Comparison of ENCODE assay signal across 2 cellular contexts in the genomic region with DNA sequence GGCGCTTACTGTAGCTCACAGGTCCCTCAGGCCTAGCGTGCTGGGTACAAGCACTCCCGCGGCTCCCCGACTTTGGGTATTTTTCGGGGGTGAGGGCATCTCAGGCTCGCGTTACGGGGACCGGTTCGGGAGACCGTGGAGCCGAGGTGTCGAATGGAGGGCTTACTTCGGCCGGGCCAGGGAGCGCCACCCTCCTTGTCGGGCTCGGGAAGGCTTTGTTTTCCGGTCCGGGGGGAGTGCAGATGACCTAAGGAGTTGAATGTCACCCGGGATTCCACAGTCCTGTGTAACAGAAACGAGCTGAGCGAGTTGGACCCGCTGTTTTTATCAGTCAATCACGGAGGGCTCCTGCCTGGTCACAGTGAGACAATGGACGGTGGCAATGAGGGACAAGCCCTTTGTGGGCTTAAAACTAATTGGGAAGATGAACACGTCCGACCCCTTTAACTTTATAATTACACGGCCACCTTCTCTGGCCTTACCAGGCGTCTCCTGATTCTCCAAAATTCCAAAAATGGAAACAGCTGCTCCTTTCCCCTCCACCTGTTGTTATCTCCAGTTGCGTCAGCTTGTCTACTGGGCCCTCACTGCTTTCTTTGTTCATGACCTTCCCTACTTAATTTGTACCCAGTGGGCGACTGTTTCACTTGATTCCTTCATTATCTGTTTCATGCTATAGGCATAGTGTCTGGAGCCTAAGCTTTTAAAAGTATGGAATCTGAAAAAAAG.
TF ChIP-seq lines count a peak whose summit lies in the region.

No MANE protein-coding gene starts in this region.

TF ChIP-seq in K562, 482 proteins besides CTCF, POLR2A, EP300 and RAD21 (continued from another document and continues in another):
- TF ChIP-seq, protein P1, sequence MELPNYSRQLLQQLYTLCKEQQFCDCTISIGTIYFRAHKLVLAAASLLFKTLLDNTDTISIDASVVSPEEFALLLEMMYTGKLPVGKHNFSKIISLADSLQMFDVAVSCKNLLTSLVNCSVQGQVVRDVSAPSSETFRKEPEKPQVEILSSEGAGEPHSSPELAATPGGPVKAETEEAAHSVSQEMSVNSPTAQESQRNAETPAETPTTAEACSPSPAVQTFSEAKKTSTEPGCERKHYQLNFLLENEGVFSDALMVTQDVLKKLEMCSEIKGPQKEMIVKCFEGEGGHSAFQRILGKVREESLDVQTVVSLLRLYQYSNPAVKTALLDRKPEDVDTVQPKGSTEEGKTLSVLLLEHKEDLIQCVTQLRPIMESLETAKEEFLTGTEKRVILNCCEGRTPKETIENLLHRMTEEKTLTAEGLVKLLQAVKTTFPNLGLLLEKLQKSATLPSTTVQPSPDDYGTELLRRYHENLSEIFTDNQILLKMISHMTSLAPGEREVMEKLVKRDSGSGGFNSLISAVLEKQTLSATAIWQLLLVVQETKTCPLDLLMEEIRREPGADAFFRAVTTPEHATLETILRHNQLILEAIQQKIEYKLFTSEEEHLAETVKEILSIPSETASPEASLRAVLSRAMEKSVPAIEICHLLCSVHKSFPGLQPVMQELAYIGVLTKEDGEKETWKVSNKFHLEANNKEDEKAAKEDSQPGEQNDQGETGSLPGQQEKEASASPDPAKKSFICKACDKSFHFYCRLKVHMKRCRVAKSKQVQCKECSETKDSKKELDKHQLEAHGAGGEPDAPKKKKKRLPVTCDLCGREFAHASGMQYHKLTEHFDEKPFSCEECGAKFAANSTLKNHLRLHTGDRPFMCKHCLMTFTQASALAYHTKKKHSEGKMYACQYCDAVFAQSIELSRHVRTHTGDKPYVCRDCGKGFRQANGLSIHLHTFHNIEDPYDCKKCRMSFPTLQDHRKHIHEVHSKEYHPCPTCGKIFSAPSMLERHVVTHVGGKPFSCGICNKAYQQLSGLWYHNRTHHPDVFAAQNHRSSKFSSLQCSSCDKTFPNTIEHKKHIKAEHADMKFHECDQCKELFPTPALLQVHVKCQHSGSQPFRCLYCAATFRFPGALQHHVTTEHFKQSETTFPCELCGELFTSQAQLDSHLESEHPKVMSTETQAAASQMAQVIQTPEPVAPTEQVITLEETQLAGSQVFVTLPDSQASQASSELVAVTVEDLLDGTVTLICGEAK (IDR thresholded peaks at IDR 0.05) = no peak
- TF ChIP-seq, protein P1 (CRISPR knock-in tag; IDR thresholded peaks at IDR 0.05) = no peak
- TF ChIP-seq DNMT1 (IDR thresholded peaks at IDR 0.05) (no peak), ESRRA (IDR thresholded peaks at IDR 0.05; ENCODE audit: borderline replicate concordance, low read depth) (0 out of 2 replicates have a peak, but pooled peaks have one; percentile 6), GTF2A2 (tag; IDR thresholded peaks at IDR 0.05) (peak; percentile 35; the same call in 1 of the 2 replicates), SNIP1 (IDR thresholded peaks at IDR 0.05; ENCODE audit: low read depth) (no peak), ZNF79 (CRISPR knock-in tag; IDR thresholded peaks at IDR 0.05; ENCODE audit: low read depth) (no peak), ZNF212 (CRISPR knock-in tag; IDR thresholded peaks at IDR 0.05) (no peak), E2F3 (CRISPR knock-in tag; IDR thresholded peaks at IDR 0.05) (0 out of 2 replicates have a peak, but pooled peaks have one; percentile 52), SOX6 (IDR thresholded peaks at IDR 0.05) (0 out of 2 replicates have a peak, but pooled peaks have one; percentile 3)
- TF ChIP-seq, protein P2, sequence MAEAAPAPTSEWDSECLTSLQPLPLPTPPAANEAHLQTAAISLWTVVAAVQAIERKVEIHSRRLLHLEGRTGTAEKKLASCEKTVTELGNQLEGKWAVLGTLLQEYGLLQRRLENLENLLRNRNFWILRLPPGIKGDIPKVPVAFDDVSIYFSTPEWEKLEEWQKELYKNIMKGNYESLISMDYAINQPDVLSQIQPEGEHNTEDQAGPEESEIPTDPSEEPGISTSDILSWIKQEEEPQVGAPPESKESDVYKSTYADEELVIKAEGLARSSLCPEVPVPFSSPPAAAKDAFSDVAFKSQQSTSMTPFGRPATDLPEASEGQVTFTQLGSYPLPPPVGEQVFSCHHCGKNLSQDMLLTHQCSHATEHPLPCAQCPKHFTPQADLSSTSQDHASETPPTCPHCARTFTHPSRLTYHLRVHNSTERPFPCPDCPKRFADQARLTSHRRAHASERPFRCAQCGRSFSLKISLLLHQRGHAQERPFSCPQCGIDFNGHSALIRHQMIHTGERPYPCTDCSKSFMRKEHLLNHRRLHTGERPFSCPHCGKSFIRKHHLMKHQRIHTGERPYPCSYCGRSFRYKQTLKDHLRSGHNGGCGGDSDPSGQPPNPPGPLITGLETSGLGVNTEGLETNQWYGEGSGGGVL (CRISPR knock-in tag; IDR thresholded peaks at IDR 0.05) = no peak
- TF ChIP-seq, protein P3, sequence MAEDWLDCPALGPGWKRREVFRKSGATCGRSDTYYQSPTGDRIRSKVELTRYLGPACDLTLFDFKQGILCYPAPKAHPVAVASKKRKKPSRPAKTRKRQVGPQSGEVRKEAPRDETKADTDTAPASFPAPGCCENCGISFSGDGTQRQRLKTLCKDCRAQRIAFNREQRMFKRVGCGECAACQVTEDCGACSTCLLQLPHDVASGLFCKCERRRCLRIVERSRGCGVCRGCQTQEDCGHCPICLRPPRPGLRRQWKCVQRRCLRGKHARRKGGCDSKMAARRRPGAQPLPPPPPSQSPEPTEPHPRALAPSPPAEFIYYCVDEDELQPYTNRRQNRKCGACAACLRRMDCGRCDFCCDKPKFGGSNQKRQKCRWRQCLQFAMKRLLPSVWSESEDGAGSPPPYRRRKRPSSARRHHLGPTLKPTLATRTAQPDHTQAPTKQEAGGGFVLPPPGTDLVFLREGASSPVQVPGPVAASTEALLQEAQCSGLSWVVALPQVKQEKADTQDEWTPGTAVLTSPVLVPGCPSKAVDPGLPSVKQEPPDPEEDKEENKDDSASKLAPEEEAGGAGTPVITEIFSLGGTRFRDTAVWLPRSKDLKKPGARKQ (CRISPR knock-in tag; IDR thresholded peaks at IDR 0.05) = peak; percentile 99

TF ChIP-seq in HepG2, 621 proteins besides CTCF, POLR2A, EP300 and RAD21 (continued from another document and continues in another):
- TF ChIP-seq HNF4G (IDR thresholded peaks at IDR 0.05; ENCODE audit: borderline replicate concordance, low read depth, low read length) = no peak
- no peak for TF ChIP-seq HNF4G (CRISPR knock-in tag; IDR thresholded peaks at IDR 0.05; ENCODE audit: borderline replicate concordance, low read depth)
- TF ChIP-seq SAFB2 (CRISPR knock-in tag; IDR thresholded peaks at IDR 0.05; ENCODE audit: borderline replicate concordance, low read depth) = no peak
- no peak for TF ChIP-seq NFYB (CRISPR knock-in tag; IDR thresholded peaks at IDR 0.05)
- TF ChIP-seq HNRNPK (IDR thresholded peaks at IDR 0.05; ENCODE audit: low read depth, low read length, poor library complexity, severe bottlenecking) = no peak
- TF ChIP-seq, protein P4, sequence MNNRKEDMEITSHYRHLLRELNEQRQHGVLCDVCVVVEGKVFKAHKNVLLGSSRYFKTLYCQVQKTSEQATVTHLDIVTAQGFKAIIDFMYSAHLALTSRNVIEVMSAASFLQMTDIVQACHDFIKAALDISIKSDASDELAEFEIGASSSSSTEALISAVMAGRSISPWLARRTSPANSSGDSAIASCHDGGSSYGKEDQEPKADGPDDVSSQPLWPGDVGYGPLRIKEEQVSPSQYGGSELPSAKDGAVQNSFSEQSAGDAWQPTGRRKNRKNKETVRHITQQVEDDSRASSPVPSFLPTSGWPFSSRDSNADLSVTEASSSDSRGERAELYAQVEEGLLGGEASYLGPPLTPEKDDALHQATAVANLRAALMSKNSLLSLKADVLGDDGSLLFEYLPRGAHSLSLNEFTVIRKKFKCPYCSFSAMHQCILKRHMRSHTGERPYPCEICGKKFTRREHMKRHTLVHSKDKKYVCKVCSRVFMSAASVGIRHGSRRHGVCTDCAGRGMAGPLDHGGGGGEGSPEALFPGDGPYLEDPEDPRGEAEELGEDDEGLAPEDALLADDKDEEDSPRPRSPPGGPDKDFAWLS (CRISPR knock-in tag; IDR thresholded peaks at IDR 0.05; ENCODE audit: borderline replicate concordance) = no peak
- peak; percentile 33; the same call in 1 of the 2 replicates for TF ChIP-seq ZNF563 (CRISPR knock-in tag; IDR thresholded peaks at IDR 0.05)
- TF ChIP-seq FOXM1 (CRISPR knock-in tag; IDR thresholded peaks at IDR 0.05) = no peak
- TF ChIP-seq, protein P5, sequence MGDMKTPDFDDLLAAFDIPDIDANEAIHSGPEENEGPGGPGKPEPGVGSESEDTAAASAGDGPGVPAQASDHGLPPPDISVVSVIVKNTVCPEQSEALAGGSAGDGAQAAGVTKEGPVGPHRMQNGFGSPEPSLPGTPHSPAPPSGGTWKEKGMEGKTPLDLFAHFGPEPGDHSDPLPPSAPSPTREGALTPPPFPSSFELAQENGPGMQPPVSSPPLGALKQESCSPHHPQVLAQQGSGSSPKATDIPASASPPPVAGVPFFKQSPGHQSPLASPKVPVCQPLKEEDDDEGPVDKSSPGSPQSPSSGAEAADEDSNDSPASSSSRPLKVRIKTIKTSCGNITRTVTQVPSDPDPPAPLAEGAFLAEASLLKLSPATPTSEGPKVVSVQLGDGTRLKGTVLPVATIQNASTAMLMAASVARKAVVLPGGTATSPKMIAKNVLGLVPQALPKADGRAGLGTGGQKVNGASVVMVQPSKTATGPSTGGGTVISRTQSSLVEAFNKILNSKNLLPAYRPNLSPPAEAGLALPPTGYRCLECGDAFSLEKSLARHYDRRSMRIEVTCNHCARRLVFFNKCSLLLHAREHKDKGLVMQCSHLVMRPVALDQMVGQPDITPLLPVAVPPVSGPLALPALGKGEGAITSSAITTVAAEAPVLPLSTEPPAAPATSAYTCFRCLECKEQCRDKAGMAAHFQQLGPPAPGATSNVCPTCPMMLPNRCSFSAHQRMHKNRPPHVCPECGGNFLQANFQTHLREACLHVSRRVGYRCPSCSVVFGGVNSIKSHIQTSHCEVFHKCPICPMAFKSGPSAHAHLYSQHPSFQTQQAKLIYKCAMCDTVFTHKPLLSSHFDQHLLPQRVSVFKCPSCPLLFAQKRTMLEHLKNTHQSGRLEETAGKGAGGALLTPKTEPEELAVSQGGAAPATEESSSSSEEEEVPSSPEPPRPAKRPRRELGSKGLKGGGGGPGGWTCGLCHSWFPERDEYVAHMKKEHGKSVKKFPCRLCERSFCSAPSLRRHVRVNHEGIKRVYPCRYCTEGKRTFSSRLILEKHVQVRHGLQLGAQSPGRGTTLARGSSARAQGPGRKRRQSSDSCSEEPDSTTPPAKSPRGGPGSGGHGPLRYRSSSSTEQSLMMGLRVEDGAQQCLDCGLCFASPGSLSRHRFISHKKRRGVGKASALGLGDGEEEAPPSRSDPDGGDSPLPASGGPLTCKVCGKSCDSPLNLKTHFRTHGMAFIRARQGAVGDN (CRISPR knock-in tag; IDR thresholded peaks at IDR 0.05) = peak; percentile 0
- no peak for TF ChIP-seq SMAD9 (CRISPR knock-in tag; IDR thresholded peaks at IDR 0.05)
- TF ChIP-seq DNMT3B (CRISPR knock-in tag; conservative IDR thresholded peaks at IDR 0.05) = no peak
- TF ChIP-seq, protein P6, sequence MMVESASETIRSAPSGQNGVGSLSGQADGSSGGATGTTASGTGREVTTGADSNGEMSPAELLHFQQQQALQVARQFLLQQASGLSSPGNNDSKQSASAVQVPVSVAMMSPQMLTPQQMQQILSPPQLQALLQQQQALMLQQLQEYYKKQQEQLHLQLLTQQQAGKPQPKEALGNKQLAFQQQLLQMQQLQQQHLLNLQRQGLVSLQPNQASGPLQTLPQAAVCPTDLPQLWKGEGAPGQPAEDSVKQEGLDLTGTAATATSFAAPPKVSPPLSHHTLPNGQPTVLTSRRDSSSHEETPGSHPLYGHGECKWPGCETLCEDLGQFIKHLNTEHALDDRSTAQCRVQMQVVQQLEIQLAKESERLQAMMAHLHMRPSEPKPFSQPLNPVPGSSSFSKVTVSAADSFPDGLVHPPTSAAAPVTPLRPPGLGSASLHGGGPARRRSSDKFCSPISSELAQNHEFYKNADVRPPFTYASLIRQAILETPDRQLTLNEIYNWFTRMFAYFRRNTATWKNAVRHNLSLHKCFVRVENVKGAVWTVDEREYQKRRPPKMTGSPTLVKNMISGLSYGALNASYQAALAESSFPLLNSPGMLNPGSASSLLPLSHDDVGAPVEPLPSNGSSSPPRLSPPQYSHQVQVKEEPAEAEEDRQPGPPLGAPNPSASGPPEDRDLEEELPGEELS (CRISPR knock-in tag; IDR thresholded peaks at IDR 0.05) = no peak
- no peak for TF ChIP-seq ZNF496 (CRISPR knock-in tag; IDR thresholded peaks at IDR 0.05; ENCODE audit: insufficient replicate concordance)
- 0 out of 2 replicates have a peak, but pooled peaks have one; percentile 4 for TF ChIP-seq ZNF772 (CRISPR knock-in tag; IDR thresholded peaks at IDR 0.05)
- no peak for TF ChIP-seq ZNF441 (CRISPR knock-in tag; IDR thresholded peaks at IDR 0.05; ENCODE audit: borderline replicate concordance)
- TF ChIP-seq ZMAT3 (CRISPR knock-in tag; conservative IDR thresholded peaks at IDR 0.05) = no peak
- TF ChIP-seq NFE2 (CRISPR knock-in tag; IDR thresholded peaks at IDR 0.05) = no peak
- no peak for TF ChIP-seq NFIB (CRISPR knock-in tag; IDR thresholded peaks at IDR 0.05; ENCODE audit: borderline replicate concordance)
